Comparison of ENCODE assay signal across 14 cellular contexts in the genomic region with DNA sequence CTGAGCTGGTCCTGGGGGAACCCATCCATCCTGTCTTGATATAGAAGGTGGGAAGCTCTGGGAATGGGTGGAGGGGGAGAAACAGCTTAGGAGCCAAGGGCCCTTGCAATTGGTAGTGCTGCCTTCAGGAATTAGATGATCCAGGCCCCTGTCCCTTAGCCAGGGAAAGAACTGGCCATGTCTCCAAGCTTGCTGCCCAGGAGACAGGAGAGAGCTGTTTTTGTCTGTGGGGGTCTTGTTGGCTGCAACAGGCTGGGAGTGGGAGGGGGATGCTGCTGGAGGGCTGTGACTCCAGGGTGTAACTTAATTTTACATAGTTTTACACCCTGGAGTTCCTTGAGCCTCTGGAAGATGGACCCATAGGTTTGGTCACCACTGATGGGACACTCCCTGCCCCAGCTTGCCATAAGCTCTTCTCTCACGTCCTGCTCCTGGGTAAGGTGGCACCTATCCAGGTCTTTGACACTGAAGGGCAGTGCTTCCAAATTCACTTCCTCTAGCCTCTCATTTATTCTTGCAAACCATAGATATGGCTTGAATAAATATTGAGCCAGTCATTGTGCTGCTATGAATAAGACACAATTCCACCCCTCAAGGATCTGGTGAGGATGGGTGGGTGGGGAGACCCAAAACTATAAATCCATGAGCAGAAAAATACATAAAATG. TPM values are rescaled to one million over a fixed set of nuclear protein-coding genes. Genes with fewer than 3 reads are reported as not detected.
A peak's percentile ranks its signal among the peaks of the same experiment; 100 is the strongest.
DNase-seq lines count a peak whose midpoint lies in the region; ATAC-seq and TF ChIP-seq lines count a peak whose summit lies in the region.
"Had no signal": no experiment of that assay in that cellular context is flagged by ENCODE, and none has a peak within 500 bp of the region (broad histone marks: within the 10 kb centered on the region; RNA-seq: fewer than 3 reads in every experiment).

No MANE protein-coding gene starts in this region.

- no peaks in the 10 kb centered on the region for H3K27me3 ChIP-seq in DND-41 (ENCODE audit: insufficient read depth, low read length, poor library complexity)
- H3K27me3 ChIP-seq in parathyroid adenoma (ENCODE audit: control insufficient read depth, insufficient read depth, low read length), result no peaks in the 10 kb centered on the region
- H3K27me3 ChIP-seq: vagina had no signal

- H2AFZ ChIP-seq in DND-41 (ENCODE audit: low read depth, low read length), result no peak overlapping the region
- H2AFZ ChIP-seq in parathyroid adenoma, result no peak overlapping the region

- no peaks in the 10 kb centered on the region for H3K9me3 Mint-ChIP-seq in activated T-cell treated with anti-CD3 and anti-CD28 coated beads, Interleukin-2, amount 50 U/mL, for 72 hours
- H3K9me3 Mint-ChIP-seq: activated naive CD4-positive, alpha-beta T cell treated with anti-CD3 and anti-CD28 coated beads, Interleukin-2, amount 50 U/mL, for 24 hours; naive B cell had no signal

- H3K27ac ChIP-seq in DND-41 (ENCODE audit: low read length) (no peak overlapping the region), epithelial cell of prostate (peak overlapping the region; percentile 47), parathyroid adenoma (peak overlapping the region; percentile 20)
- H3K27ac ChIP-seq: skin epidermis, vagina had no signal

- no peak overlapping the region for H3K9ac ChIP-seq in DND-41 (ENCODE audit: low read depth, low read length)
- no peak overlapping the region for H3K9ac ChIP-seq in parathyroid adenoma

- peaks cover 3 to 8% of the 10 kb centered on the region in 2 donors for H3K36me3 Mint-ChIP-seq in activated T-cell treated with anti-CD3 and anti-CD28 coated beads, Interleukin-2, amount 50 U/mL, for 72 hours (ENCODE audit: insufficient read depth in 2 of 2)
- H3K36me3 Mint-ChIP-seq: naive B cell had no signal

- no peak overlapping the region for H3K4me3 Mint-ChIP-seq in activated T-cell treated with anti-CD3 and anti-CD28 coated beads, Interleukin-2, amount 50 U/mL, for 72 hours
- H3K4me3 Mint-ChIP-seq: activated naive CD4-positive, alpha-beta T cell treated with anti-CD3 and anti-CD28 coated beads, Interleukin-2, amount 50 U/mL, for 24 hours; naive B cell had no signal

- 0 out of 3 replicates have a peak, but pooled peaks have one; percentile 4 for ATAC-seq in DND-41 (ENCODE audit: insufficient read depth, low read depth)
- no peak for ATAC-seq in activated T-cell treated with anti-CD3 and anti-CD28 coated beads, Interleukin-2, amount 50 U/mL, for 72 hours (replicated peaks in 1 of 2)
- no peak for ATAC-seq in HG03108 (IDR thresholded peaks at IDR 0.05; ENCODE audit: unreplicated experiment)

- no peak overlapping the region for H3K4me2 ChIP-seq in DND-41 (ENCODE audit: insufficient read depth, low read length)
- no peak overlapping the region for H3K4me2 ChIP-seq in parathyroid adenoma (ENCODE audit: low read length)

- H3K4me1 ChIP-seq in DND-41 (ENCODE audit: insufficient read depth, low read length) (no peaks in the 10 kb centered on the region), parathyroid adenoma (no peaks in the 10 kb centered on the region)

- no peaks in the 10 kb centered on the region; the same call in 1 of the 2 replicates for H3K79me2 ChIP-seq in DND-41 (ENCODE audit: insufficient read depth, low read length)
- H3K79me2 ChIP-seq in parathyroid adenoma, result no peaks in the 10 kb centered on the region

- TF ChIP-seq CTCF in DND-41 (IDR thresholded peaks at IDR 0.05; ENCODE audit: borderline replicate concordance, extremely low read depth, low read length, poor library complexity, severe bottlenecking), result no peak
- no peak for TF ChIP-seq CTCF in parathyroid adenoma (IDR thresholded peaks at IDR 0.05)

- H3K27me3 Mint-ChIP-seq in activated T-cell treated with anti-CD3 and anti-CD28 coated beads, Interleukin-2, amount 50 U/mL, for 72 hours (ENCODE audit: low read depth), result no peaks in the 10 kb centered on the region
- H3K27me3 Mint-ChIP-seq: activated naive CD4-positive, alpha-beta T cell treated with anti-CD3 and anti-CD28 coated beads, Interleukin-2, amount 50 U/mL, for 24 hours; naive B cell had no signal

- H3K4me3 ChIP-seq in DND-41 (ENCODE audit: low read depth in 1 of 2, low read length in 2 of 2), result no peak overlapping the region
- no peak overlapping the region for H3K4me3 ChIP-seq in parathyroid adenoma (ENCODE audit: low read depth, low read length)
- H3K4me3 ChIP-seq: skin epidermis, vagina had no signal

- DNase-seq in DND-41 (no peak), epithelial cell of prostate (ENCODE audit: low read depth, low spot score) (no peak), AML-193 (lab: John Stamatoyannopoulos, UW) (no peak)
- DNase-seq in activated T-cell treated with anti-CD3 and anti-CD28 coated beads, Interleukin-2, amount 50 U/mL, for 72 hours, result no peak
- DNase-seq: naive B cell; NCI-H1436 treated with DMSO at 0.1 percent for 48 hours; NCI-H2227 treated with DMSO at 0.1 percent for 48 hours; stimulated activated CD4-positive, alpha-beta T cell treated with anti-CD3 and anti-CD28 coated beads, Interleukin-4, amount 100 ng/mL, for 24 hours had no signal

- peaks cover 31% of the 10 kb centered on the region for H4K20me1 ChIP-seq in DND-41 (ENCODE audit: insufficient read depth, low read length)

- H3K9me3 ChIP-seq in DND-41 (ENCODE audit: insufficient read depth, low read length, severe bottlenecking), result no peaks in the 10 kb centered on the region
- no peaks in the 10 kb centered on the region for H3K9me3 ChIP-seq in parathyroid adenoma (ENCODE audit: control insufficient read depth, low read length)
- H3K9me3 ChIP-seq: vagina had no signal

- H3K36me3 ChIP-seq in DND-41 (ENCODE audit: insufficient read depth, low read length) (peaks cover 43% of the 10 kb centered on the region), parathyroid adenoma (ENCODE audit: control insufficient read depth, insufficient read depth, low read length) (no peaks in the 10 kb centered on the region)

- no peaks in the 10 kb centered on the region for H3K4me1 Mint-ChIP-seq in activated T-cell treated with anti-CD3 and anti-CD28 coated beads, Interleukin-2, amount 50 U/mL, for 72 hours (ENCODE audit: low read depth)
- H3K4me1 Mint-ChIP-seq: activated naive CD4-positive, alpha-beta T cell treated with anti-CD3 and anti-CD28 coated beads, Interleukin-2, amount 50 U/mL, for 24 hours; naive B cell had no signal

- no peak overlapping the region for H3K27ac Mint-ChIP-seq in activated T-cell treated with anti-CD3 and anti-CD28 coated beads, Interleukin-2, amount 50 U/mL, for 72 hours
- H3K27ac Mint-ChIP-seq: naive B cell had no signal

TF ChIP-seq in PFSK-1, 5 proteins besides CTCF, POLR2A, EP300 and RAD21:
- TF ChIP-seq, protein P1, sequence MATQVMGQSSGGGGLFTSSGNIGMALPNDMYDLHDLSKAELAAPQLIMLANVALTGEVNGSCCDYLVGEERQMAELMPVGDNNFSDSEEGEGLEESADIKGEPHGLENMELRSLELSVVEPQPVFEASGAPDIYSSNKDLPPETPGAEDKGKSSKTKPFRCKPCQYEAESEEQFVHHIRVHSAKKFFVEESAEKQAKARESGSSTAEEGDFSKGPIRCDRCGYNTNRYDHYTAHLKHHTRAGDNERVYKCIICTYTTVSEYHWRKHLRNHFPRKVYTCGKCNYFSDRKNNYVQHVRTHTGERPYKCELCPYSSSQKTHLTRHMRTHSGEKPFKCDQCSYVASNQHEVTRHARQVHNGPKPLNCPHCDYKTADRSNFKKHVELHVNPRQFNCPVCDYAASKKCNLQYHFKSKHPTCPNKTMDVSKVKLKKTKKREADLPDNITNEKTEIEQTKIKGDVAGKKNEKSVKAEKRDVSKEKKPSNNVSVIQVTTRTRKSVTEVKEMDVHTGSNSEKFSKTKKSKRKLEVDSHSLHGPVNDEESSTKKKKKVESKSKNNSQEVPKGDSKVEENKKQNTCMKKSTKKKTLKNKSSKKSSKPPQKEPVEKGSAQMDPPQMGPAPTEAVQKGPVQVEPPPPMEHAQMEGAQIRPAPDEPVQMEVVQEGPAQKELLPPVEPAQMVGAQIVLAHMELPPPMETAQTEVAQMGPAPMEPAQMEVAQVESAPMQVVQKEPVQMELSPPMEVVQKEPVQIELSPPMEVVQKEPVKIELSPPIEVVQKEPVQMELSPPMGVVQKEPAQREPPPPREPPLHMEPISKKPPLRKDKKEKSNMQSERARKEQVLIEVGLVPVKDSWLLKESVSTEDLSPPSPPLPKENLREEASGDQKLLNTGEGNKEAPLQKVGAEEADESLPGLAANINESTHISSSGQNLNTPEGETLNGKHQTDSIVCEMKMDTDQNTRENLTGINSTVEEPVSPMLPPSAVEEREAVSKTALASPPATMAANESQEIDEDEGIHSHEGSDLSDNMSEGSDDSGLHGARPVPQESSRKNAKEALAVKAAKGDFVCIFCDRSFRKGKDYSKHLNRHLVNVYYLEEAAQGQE (IDR thresholded peaks at IDR 0.05; ENCODE audit: insufficient read depth in 1 of 2, low read depth in 2 of 2, low read length in 2 of 2), result no peak
- no peak for TF ChIP-seq SIN3A (IDR thresholded peaks at IDR 0.05; ENCODE audit: borderline replicate concordance, insufficient read depth, low read length)
- TF ChIP-seq FOXP2 (optimal IDR thresholded peaks at IDR 0.05; ENCODE audit: borderline replicate concordance, extremely low read depth, extremely low read length, insufficient read depth), result no peak
- no peak for TF ChIP-seq TAF1 (IDR thresholded peaks at IDR 0.05; ENCODE audit: borderline replicate concordance, insufficient read depth, low read length)
- TF ChIP-seq POLR2AphosphoS5 (IDR thresholded peaks at IDR 0.05; ENCODE audit: low read depth, low read length), result peak; percentile 20

RNA-seq across cellular contexts. Expression of a gene that starts 16.8 kb away (rescaled TPM):
- 492 TPM for polyA plus RNA-seq in PFSK-1 (2012; ENCODE audit: insufficient read length, low read depth)
- total RNA-seq in activated T-cell treated with anti-CD3 and anti-CD28 coated beads, Interleukin-2, amount 50 U/mL, for 72 hours, result 10 to 100 TPM; 65.2 to 67.1 TPM
